ENCODE assay signal across 8 cellular contexts in genomic region chr5:180784497-180785097, GRCh38. TPM values are rescaled to one million over a fixed set of nuclear protein-coding genes. Genes with fewer than 3 reads are reported as not detected.
DNase-seq lines count a peak whose midpoint lies in the region; ATAC-seq and TF ChIP-seq lines count a peak whose summit lies in the region.

No MANE protein-coding gene starts in this region.

- H3K4me3 Mint-ChIP-seq in activated naive CD8-positive, alpha-beta T cell treated with anti-CD3 and anti-CD28 coated beads, Interleukin-2, amount 50 U/mL, for 24 hours, result no peak overlapping the region

- BruUV-seq in A673 (replicated peaks; lab: Mats Ljungman, UMichigan), result no TSS peak

- DNase-seq in A673 (ENCODE audit: low spot score) (peak; percentile 59), HS-27A (ENCODE audit: low read depth) (peak; percentile 35), SK-N-SH (peak; percentile 75), left cardiac atrium (peak; percentile 86), retina (peak; percentile 61)
- peak; percentile 70 for DNase-seq in activated naive CD8-positive, alpha-beta T cell treated with anti-CD3 and anti-CD28 coated beads, Interleukin-2, amount 50 U/mL, for 24 hours

- no peaks in the 10 kb centered on the region for H4K20me1 ChIP-seq in SK-N-SH (ENCODE audit: insufficient read depth)

- intact Hi-C loops in A673 (cut with micrococcal nuclease; ENCODE audit: unreplicated experiment) (loop anchor here (10.0 kb wide), 1 partner anchor 370 kb away; no protein-coding TSS in a partner anchor), left cardiac atrium (cut with DNase I) (loop anchor here (5.0 to 10.0 kb wide), 4 partner anchors 78 to 370 kb away; partner anchors contain the start of gene ZFP62 (in 2 of the 2))

- H3K27ac Mint-ChIP-seq in activated naive CD8-positive, alpha-beta T cell treated with anti-CD3 and anti-CD28 coated beads, Interleukin-2, amount 50 U/mL, for 24 hours, result no peak overlapping the region

- H3K36me3 ChIP-seq in A673 (ENCODE audit: insufficient read depth, low read length, poor library complexity, severe bottlenecking) (no peaks in the 10 kb centered on the region), SK-N-SH (replicated peaks in 1 of 2; ENCODE audit: control insufficient read depth in 1 of 2, insufficient read depth in 2 of 2, low read length in 1 of 2) (peaks cover 0 to 6% of the 10 kb centered on the region in 2 experiments)

- peaks cover 15% of the 10 kb centered on the region for H3K4me1 Mint-ChIP-seq in activated naive CD8-positive, alpha-beta T cell treated with anti-CD3 and anti-CD28 coated beads, Interleukin-2, amount 50 U/mL, for 24 hours

- TF ChIP-seq EP300 in SK-N-SH (IDR thresholded peaks at IDR 0.05; ENCODE audit: borderline replicate concordance in 1 of 2, low read depth in 1 of 2, low read length in 1 of 2), result no peak

- H3K9me2 ChIP-seq in SK-N-SH, result no peaks in the 10 kb centered on the region

- POLR2A ChIA-PET in A673 (lab: Charles Lee; ENCODE audit: low non-redundant PET), result no interaction called here
- POLR2A ChIA-PET in SK-N-SH (lab: Yijun Ruan, JAX), result no interaction called here

- TF ChIP-seq CTCF in A673 (conservative IDR thresholded peaks at IDR 0.05; ENCODE audit: low read depth, low read length) (peak; percentile 60), GM12874 (IDR thresholded peaks at IDR 0.05; ENCODE audit: insufficient read depth, low read depth, low read length) (peak; percentile 64), SK-N-SH (IDR thresholded peaks at IDR 0.05) (peak; percentile 85)

- H3K4me1 ChIP-seq in A673 (ENCODE audit: insufficient read depth, low read length, poor library complexity, severe bottlenecking), result no peaks in the 10 kb centered on the region
- H3K4me1 ChIP-seq in SK-N-SH (ENCODE audit: control insufficient read depth in 1 of 2, insufficient read depth in 2 of 2, low read depth in 1 of 2, low read length in 1 of 2), result peaks cover 2 to 14% of the 10 kb centered on the region in 2 experiments; a peak in 3 of 4 replicates

- peaks cover 3% of the 10 kb centered on the region; the same call in 1 of the 2 replicates for H3K79me2 ChIP-seq in SK-N-SH (ENCODE audit: insufficient read depth)

- H3K9me3 Mint-ChIP-seq in activated naive CD8-positive, alpha-beta T cell treated with anti-CD3 and anti-CD28 coated beads, Interleukin-2, amount 50 U/mL, for 24 hours, result no peaks in the 10 kb centered on the region

- H3K27me3 ChIP-seq in A673 (replicated peaks; ENCODE audit: insufficient read depth, low read depth, low read length, poor library complexity) (no peaks in the 10 kb centered on the region), SK-N-SH (ENCODE audit: insufficient read depth) (no peaks in the 10 kb centered on the region)

- H3K4me2 ChIP-seq in SK-N-SH, result peak overlapping the region; percentile 58; the same call in 1 of the 2 replicates

- H3K9ac ChIP-seq in SK-N-SH, result no peak overlapping the region

- no peak for ATAC-seq in activated naive CD8-positive, alpha-beta T cell treated with anti-CD3 and anti-CD28 coated beads, Interleukin-2, amount 50 U/mL, for 24 hours
- ATAC-seq in left cardiac atrium, result peak; percentile 75 to 77
- ATAC-seq in HG03175 (IDR thresholded peaks at IDR 0.05; ENCODE audit: unreplicated experiment), result no peak

- peaks cover 23% of the 10 kb centered on the region for H3F3A ChIP-seq in SK-N-SH (replicated peaks; ENCODE audit: insufficient read depth)

- WGBS in SK-N-SH (ENCODE audit: low lambda C conversion rate), result 46% methylated on average over 13 of the region's 13 CpGs

- CTCF ChIA-PET in A673 (lab: Charles Lee) (interaction anchor here (1.2 kb wide), 1 partner anchor 400 kb away, joined by 6 read pairs; no protein-coding TSS in a partner anchor), SK-N-SH (lab: Yijun Ruan, JAX) (interaction anchor here (0.5 to 4.6 kb wide), 27 partner anchors 10 to 630 kb away, joined by 3 to 39 read pairs (median 4); partner anchors contain the start of genes MGAT1 and ZFP62)

- TF ChIP-seq RAD21 in SK-N-SH (IDR thresholded peaks at IDR 0.05; ENCODE audit: low read length), result peak; percentile 87

- H2AFZ ChIP-seq in SK-N-SH (ENCODE audit: low read depth), result no peak overlapping the region

- no peaks in the 10 kb centered on the region for H3K36me3 Mint-ChIP-seq in activated naive CD8-positive, alpha-beta T cell treated with anti-CD3 and anti-CD28 coated beads, Interleukin-2, amount 50 U/mL, for 24 hours (ENCODE audit: low read depth)

- H3K27ac ChIP-seq in A673 (ENCODE audit: low read depth, low read length, poor library complexity, severe bottlenecking) (no peak overlapping the region), SK-N-SH (ENCODE audit: low read depth in 2 of 2, low read length in 1 of 2) (peak overlapping the region in 1 of 2 experiments; percentile 84; a peak in 2 of 4 replicates)

- no peaks in the 10 kb centered on the region for H3K9me3 ChIP-seq in A673 (ENCODE audit: low read depth, low read length, poor library complexity, severe bottlenecking)
- no peaks in the 10 kb centered on the region for H3K9me3 ChIP-seq in SK-N-SH

- no peak overlapping the region for H3K4me3 ChIP-seq in A673 (ENCODE audit: low read depth, low read length, poor library complexity, severe bottlenecking)
- H3K4me3 ChIP-seq in SK-N-SH (ENCODE audit: low read depth in 2 of 2, low read length in 1 of 2), result no peak overlapping the region

- no peaks in the 10 kb centered on the region for H3K27me3 Mint-ChIP-seq in activated naive CD8-positive, alpha-beta T cell treated with anti-CD3 and anti-CD28 coated beads, Interleukin-2, amount 50 U/mL, for 24 hours

TF ChIP-seq in SK-N-SH, 30 proteins besides CTCF, POLR2A, EP300 and RAD21:
- TF ChIP-seq NRF1 (IDR thresholded peaks at IDR 0.05; ENCODE audit: low read depth, low read length), result no peak
- TF ChIP-seq FOXM1 (IDR thresholded peaks at IDR 0.05; ENCODE audit: low read depth), result no peak
- TF ChIP-seq, protein P1, sequence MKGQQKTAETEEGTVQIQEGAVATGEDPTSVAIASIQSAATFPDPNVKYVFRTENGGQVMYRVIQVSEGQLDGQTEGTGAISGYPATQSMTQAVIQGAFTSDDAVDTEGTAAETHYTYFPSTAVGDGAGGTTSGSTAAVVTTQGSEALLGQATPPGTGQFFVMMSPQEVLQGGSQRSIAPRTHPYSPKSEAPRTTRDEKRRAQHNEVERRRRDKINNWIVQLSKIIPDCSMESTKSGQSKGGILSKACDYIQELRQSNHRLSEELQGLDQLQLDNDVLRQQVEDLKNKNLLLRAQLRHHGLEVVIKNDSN (IDR thresholded peaks at IDR 0.05; ENCODE audit: borderline replicate concordance, low read depth), result no peak
- TF ChIP-seq JUND (IDR thresholded peaks at IDR 0.05), result no peak
- TF ChIP-seq SMC3 (IDR thresholded peaks at IDR 0.05; ENCODE audit: low read depth, low read length), result peak; percentile 68
- no peak for TF ChIP-seq ELF1 (IDR thresholded peaks at IDR 0.05)

RNA-seq across cellular contexts. Expression of gene MGAT1, which starts 18.0 kb away (rescaled TPM):
- 48.7 and 49.9 TPM in 2 replicates for total RNA-seq in A673 (2021)
- polyA plus RNA-seq in SK-N-SH (2012; rRNA removed), result 47.3 and 55.8 TPM in 2 replicates
- 27.7 and 43.1 TPM in 2 replicates for polyA plus RNA-seq in SK-N-SH (2012; cell fraction: cytosol; rRNA removed)
- polyA plus RNA-seq in SK-N-SH (2012; cell fraction: nucleus; rRNA removed), result 56.3 and 60.6 TPM in 2 replicates
- total RNA-seq in left cardiac atrium, result 100 to 1,000 TPM in 1 of 2 donors, 10 to 100 TPM in 1; 95.8 to 133 TPM

RNA-seq across cellular contexts. Expression of gene OR2Y1, which starts 44.7 kb away (rescaled TPM):
- total RNA-seq in A673 (2021) (not detected in 2 replicates), left cardiac atrium (not detected)
- polyA plus RNA-seq in SK-N-SH (2012; rRNA removed), result not detected in 2 replicates
- polyA plus RNA-seq in SK-N-SH (2012; cell fraction: cytosol; rRNA removed), result not detected in 2 replicates
- not detected in 2 replicates for polyA plus RNA-seq in SK-N-SH (2012; cell fraction: nucleus; rRNA removed)

Comparison
In these comparisons a context has a peak if more than half of its experiments do, and no peak if none do; other contexts are left out.
1. DNase-seq: peak in every context shown above with its lines; median percentile 86 in left cardiac atrium; 75 in SK-N-SH; 70 in activated naive CD8-positive, alpha-beta T cell treated with anti-CD3 and anti-CD28 coated beads, Interleukin-2, amount 50 U/mL, for 24 hours; 61 in retina; 59 in A673; 35 in HS-27A.
2. ATAC-seq: peak in left cardiac atrium (2 of 2); none in activated naive CD8-positive, alpha-beta T cell treated with anti-CD3 and anti-CD28 coated beads, Interleukin-2, amount 50 U/mL, for 24 hours (single experiment) and HG03175 (single experiment).
3. Peak in every context shown above with its lines, with median percentiles within 50 percentile points of each other: CTCF ChIP-seq.